21 cellular contexts compared by ENCODE assay signal in the genomic region with DNA sequence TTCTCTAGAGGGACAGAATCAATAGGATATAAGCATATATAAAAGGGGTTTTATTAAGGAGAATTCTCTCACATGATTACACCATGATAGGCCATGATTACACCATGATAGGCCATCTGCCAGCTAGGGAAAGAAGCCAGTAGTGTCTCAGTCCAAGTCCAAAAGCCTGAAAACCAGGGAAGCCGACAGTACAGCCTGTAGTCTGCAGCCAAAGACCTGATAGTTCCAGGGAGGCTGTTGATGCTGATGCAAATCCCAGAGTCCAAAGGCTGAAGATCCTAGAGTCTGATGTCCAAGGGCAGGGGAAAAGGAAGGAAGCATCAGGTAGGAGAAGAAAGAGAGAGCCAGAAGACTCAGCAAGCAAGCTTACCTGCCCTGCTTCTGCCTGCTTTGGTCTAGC.
"Had no signal": no experiment of that assay in that cellular context is flagged by ENCODE, and none has a peak within 500 bp of the region (broad histone marks: within the 10 kb centered on the region; RNA-seq: fewer than 3 reads in every experiment).

No MANE protein-coding gene starts in this region.

- H3K4me3 Mint-ChIP-seq: activated B cell treated with CpG ODN at 0.5 μM for 24 hours; activated CD4-positive, alpha-beta memory T cell treated with anti-CD3 and anti-CD28 coated beads, Interleukin-2, amount 10 ng/mL, durations not matched to agents 7 days and 5 days; activated CD8-positive, alpha-beta memory T cell treated with anti-CD3 and anti-CD28 coated beads, Interleukin-2, amount 10 ng/mL, durations not matched to agents 7 days and 5 days; activated naive CD8-positive, alpha-beta T cell; endodermal cell; mesothelial cell of epicardium; natural killer cell treated with Interleukin-12 subunit alpha and Interleukin-12 subunit beta and Interleukin-15 and Interleukin-18, amount 100 ng/mL, for 72 hours had no signal

- H3K36me3 Mint-ChIP-seq: activated CD8-positive, alpha-beta memory T cell treated with anti-CD3 and anti-CD28 coated beads, Interleukin-2, amount 10 ng/mL, durations not matched to agents 7 days and 5 days; activated naive CD8-positive, alpha-beta T cell; mesothelial cell of epicardium; natural killer cell treated with Interleukin-12 subunit alpha and Interleukin-12 subunit beta and Interleukin-15 and Interleukin-18, amount 100 ng/mL, for 72 hours had no signal

- H3K4me1 ChIP-seq: colonic mucosa, tibial artery had no signal

- H3K27ac Mint-ChIP-seq: activated B cell treated with CpG ODN at 0.5 μM for 24 hours; activated CD4-positive, alpha-beta memory T cell treated with anti-CD3 and anti-CD28 coated beads, Interleukin-2, amount 10 ng/mL, durations not matched to agents 7 days and 5 days; activated CD8-positive, alpha-beta memory T cell treated with anti-CD3 and anti-CD28 coated beads, Interleukin-2, amount 10 ng/mL, durations not matched to agents 7 days and 5 days; activated naive CD8-positive, alpha-beta T cell; endodermal cell; mesothelial cell of epicardium; natural killer cell treated with Interleukin-12 subunit alpha and Interleukin-12 subunit beta and Interleukin-15 and Interleukin-18, amount 100 ng/mL, for 72 hours had no signal

- H3K27me3 Mint-ChIP-seq: activated B cell treated with CpG ODN at 0.5 μM for 24 hours; activated CD4-positive, alpha-beta memory T cell treated with anti-CD3 and anti-CD28 coated beads, Interleukin-2, amount 10 ng/mL, durations not matched to agents 7 days and 5 days; activated CD8-positive, alpha-beta memory T cell treated with anti-CD3 and anti-CD28 coated beads, Interleukin-2, amount 10 ng/mL, durations not matched to agents 7 days and 5 days had no signal

- DNase-seq: activated B cell treated with CpG ODN at 0.5 μM for 24 hours; activated CD4-positive, alpha-beta memory T cell treated with anti-CD3 and anti-CD28 coated beads, Interleukin-2, amount 10 ng/mL, durations not matched to agents 7 days and 5 days; activated CD4-positive, alpha-beta T cell treated with anti-CD3 and anti-CD28 coated beads for 48 hours; activated CD8-positive, alpha-beta memory T cell treated with anti-CD3 and anti-CD28 coated beads, Interleukin-2, amount 10 ng/mL, durations not matched to agents 7 days and 5 days; amniotic stem cell; colonic mucosa; endodermal cell; hypothalamus; islet precursor cell; left colon; nucleus accumbens; retina; stimulated activated CD4-positive, alpha-beta T cell treated with anti-CD3 and anti-CD28 coated beads, Interleukin-2, amount 100 ng/mL, for 24 hours; stimulated activated naive CD4-positive, alpha-beta T cell treated with Interleukin-2 at 50 U/mL for 16 hours; T-helper 9 cell had no signal

- H3K9me3 Mint-ChIP-seq: endodermal cell; natural killer cell treated with Interleukin-12 subunit alpha and Interleukin-12 subunit beta and Interleukin-15 and Interleukin-18, amount 100 ng/mL, for 72 hours had no signal

- H3K27ac ChIP-seq: colonic mucosa, epithelial cell of prostate, tibial artery had no signal

- H3K27me3 ChIP-seq: colonic mucosa, tibial artery had no signal

- H3K9me3 ChIP-seq: colonic mucosa, tibial artery had no signal

- H3K4me1 Mint-ChIP-seq: activated B cell treated with CpG ODN at 0.5 μM for 24 hours had no signal

- ATAC-seq: activated CD8-positive, alpha-beta memory T cell treated with anti-CD3 and anti-CD28 coated beads, Interleukin-2, amount 10 ng/mL, durations not matched to agents 7 days and 5 days; left colon; natural killer cell treated with Interleukin-12 subunit alpha and Interleukin-12 subunit beta and Interleukin-15 and Interleukin-18, amount 100 ng/mL, for 72 hours had no signal

- H3K4me3 ChIP-seq: colonic mucosa, lung, tibial artery had no signal

- H3K36me3 ChIP-seq: colonic mucosa, tibial artery had no signal
